In the genomic region with DNA sequence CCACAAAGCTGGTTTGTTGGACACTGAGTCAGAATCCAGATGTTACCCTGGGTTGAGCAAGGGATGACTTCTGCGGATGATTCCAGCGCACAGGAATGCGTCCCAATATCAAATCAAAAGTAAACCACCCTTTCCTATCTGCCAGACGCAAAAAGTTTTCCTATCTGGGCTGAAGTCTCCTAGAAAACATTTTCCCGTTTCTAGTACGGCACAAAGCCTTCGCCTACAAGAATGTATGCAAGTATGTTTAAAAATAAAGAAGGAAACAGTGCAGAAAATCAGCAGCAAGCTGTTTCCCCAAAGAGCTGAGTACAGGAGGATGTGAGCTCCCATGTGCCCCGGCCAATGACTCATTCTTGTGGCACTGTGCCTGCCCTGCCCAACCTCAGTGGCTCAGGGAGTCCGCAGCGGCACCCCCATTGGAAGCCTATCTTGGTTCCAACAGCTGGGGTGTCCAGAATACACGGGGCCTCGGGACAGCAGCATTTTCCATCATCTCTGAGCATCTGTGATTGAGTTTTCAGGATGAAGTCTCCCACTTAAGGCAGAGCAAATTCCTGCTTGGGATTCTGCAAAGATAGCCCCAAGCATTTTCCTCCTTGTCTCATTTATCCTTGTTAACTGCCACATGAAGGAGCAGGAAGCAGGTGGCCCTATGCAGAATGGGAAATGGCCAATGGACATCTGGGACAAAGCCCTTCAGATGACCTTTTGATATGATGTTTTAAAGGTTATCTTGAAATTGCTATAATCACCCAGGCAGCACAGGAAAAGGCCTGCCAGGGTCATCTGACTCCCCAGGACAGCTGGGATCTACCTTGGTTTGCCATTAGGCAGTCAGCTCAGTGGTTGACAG, we compare ENCODE assay signal across 12 cellular contexts. TPM values are rescaled to one million over a fixed set of nuclear protein-coding genes. Genes with fewer than 3 reads are reported as not detected.
DNase-seq lines count a peak whose midpoint lies in the region; ATAC-seq and TF ChIP-seq lines count a peak whose summit lies in the region.
"Had no signal": no experiment of that assay in that cellular context is flagged by ENCODE, and none has a peak within 500 bp of the region (broad histone marks: within the 10 kb centered on the region; RNA-seq: fewer than 3 reads in every experiment).

No MANE protein-coding gene starts in this region.

- no peak for TF ChIP-seq CTCF in heart right ventricle (IDR thresholded peaks at IDR 0.05)

- H3K36me3 Mint-ChIP-seq in stimulated activated naive B cell treated with anti-CD40 and anti-IgM and Interleukin-4, amounts not matched to agents 10 μg/mL and 1 μg/mL and 100 μg/mL, for 72 hours, result no peaks in the 10 kb centered on the region

- 21 to 46% methylated on average over 12 of the region's 12 CpGs for WGBS in heart right ventricle, 2 donors

- H3K9me3 ChIP-seq in heart right ventricle, result no peaks in the 10 kb centered on the region

- intact Hi-C loops in heart right ventricle (cut with DNase I), result no loop called here

- H3K4me3 ChIP-seq in heart right ventricle, result peak overlapping the region in 1 of 10 donors; percentile 1
- H3K4me3 ChIP-seq: K562 had no signal

- H3K27me3 Mint-ChIP-seq in stimulated activated naive B cell treated with anti-CD40 and anti-IgM and Interleukin-4, amounts not matched to agents 10 μg/mL and 1 μg/mL and 100 μg/mL, for 72 hours, result peaks cover 53 to 73% of the 10 kb centered on the region in 2 donors

- no peaks in the 10 kb centered on the region for H3K9me3 Mint-ChIP-seq in stimulated activated naive B cell treated with anti-CD40 and anti-IgM and Interleukin-4, amounts not matched to agents 10 μg/mL and 1 μg/mL and 100 μg/mL, for 72 hours

- in situ Hi-C loops in KBM-7 (cut with MboI; ENCODE audit: low pct_unique_long_range_greater_than_20kb, low sequenced_read_pairs), result no loop called here

- no peaks in the 10 kb centered on the region for H3K36me3 ChIP-seq in heart right ventricle

- no peak overlapping the region for H3K4me3 Mint-ChIP-seq in stimulated activated naive B cell treated with anti-CD40 and anti-IgM and Interleukin-4, amounts not matched to agents 10 μg/mL and 1 μg/mL and 100 μg/mL, for 72 hours

- ATAC-seq in heart right ventricle, result peak; percentile 49 to 71 (median 63)
- ATAC-seq in stimulated activated naive B cell treated with anti-CD40 and anti-IgM and Interleukin-4, amounts not matched to agents 10 μg/mL and 1 μg/mL and 100 μg/mL, for 72 hours (replicated peaks), result peak; percentile 56 to 61
- no peak for ATAC-seq in HG03342 (IDR thresholded peaks at IDR 0.05; ENCODE audit: unreplicated experiment)
- ATAC-seq in GM19035 (IDR thresholded peaks at IDR 0.05; ENCODE audit: unreplicated experiment), result no peak
- ATAC-seq: K562 had no signal

- H3K27me3 ChIP-seq in heart right ventricle, result peaks cover 0 to 5% (median 0%) of the 10 kb centered on the region in 7 donors

- peaks cover 19 to 31% of the 10 kb centered on the region in 2 donors for H3K4me1 Mint-ChIP-seq in stimulated activated naive B cell treated with anti-CD40 and anti-IgM and Interleukin-4, amounts not matched to agents 10 μg/mL and 1 μg/mL and 100 μg/mL, for 72 hours

- peak overlapping the region in 4 of 10 donors; percentile 9 to 56 (median 30) for H3K27ac ChIP-seq in heart right ventricle

- peaks cover 7 to 63% (median 38%) of the 10 kb centered on the region in 9 donors for H3K4me1 ChIP-seq in heart right ventricle

- H3K27ac Mint-ChIP-seq in stimulated activated naive B cell treated with anti-CD40 and anti-IgM and Interleukin-4, amounts not matched to agents 10 μg/mL and 1 μg/mL and 100 μg/mL, for 72 hours, result no peak overlapping the region

- DNase-seq in HCEC 1CT, result peak; percentile 89
- peak; percentile 73 for DNase-seq in UCSD-AML1 (lab: John Stamatoyannopoulos, UW; ENCODE audit: unreplicated experiment)
- DNase-seq in heart right ventricle, result peak; percentile 72 to 73
- DNase-seq in stimulated activated naive B cell treated with anti-CD40 and anti-IgM and Interleukin-4, amounts not matched to agents 10 μg/mL and 1 μg/mL and 100 μg/mL, for 72 hours, result no peak
- no peak for DNase-seq in KBM-7
- DNase-seq in iPS-NIHi11 (ENCODE audit: low spot score), result no peak
- DNase-seq: activated CD4-positive, CD25-positive, alpha-beta regulatory T cell treated with anti-CD3 and anti-CD28 coated beads, Interleukin-2, amount 50 U/mL, for 72 hours; stimulated activated CD4-positive, alpha-beta T cell treated with anti-CD3 and anti-CD28 coated beads, Interleukin-1b, Interleukin-23, amount 100 ng/mL, for 48 hours had no signal

RNA-seq across cellular contexts. Expression of a gene that starts 17.5 kb away (rescaled TPM):
- 10 to 100 TPM in 4 of 10 donors, 1 to 10 TPM in 6; 3.4 to 32.1 (median 8.9) TPM for total RNA-seq in heart right ventricle
- polyA plus RNA-seq in heart right ventricle, result 1 to 10 TPM; 1.2 to 2.6 TPM
- polyA plus RNA-seq: K562 had no signal

RNA-seq across cellular contexts. Expression of a gene that starts 34.1 kb away (rescaled TPM):
- total RNA-seq in heart right ventricle, result not detected
- polyA plus RNA-seq in heart right ventricle, result under 1 TPM in 1 of 2 donors, not detected in 1; 0.01 TPM
- total RNA-seq: epithelial cell of proximal tubule, K562 had no signal
- polyA plus RNA-seq: K562 had no signal

RNA-seq across cellular contexts. Expression of a gene that starts 41.5 kb away (rescaled TPM):
- under 1 TPM in 3 of 10 donors, not detected in 7; 0.07 to 0.14 (median 0.13) TPM for total RNA-seq in heart right ventricle
- polyA plus RNA-seq in heart right ventricle, result under 1 TPM; 0.01 to 0.29 TPM
- total RNA-seq: epithelial cell of proximal tubule, K562 had no signal
- polyA plus RNA-seq: K562 had no signal

Comparison
In these comparisons a context has a peak if more than half of its experiments do, and no peak if none do; other contexts are left out.
1. DNase-seq: peak in HCEC 1CT (single experiment), UCSD-AML1 (single experiment) and heart right ventricle (2 of 2); none in stimulated activated naive B cell treated with anti-CD40 and anti-IgM and Interleukin-4, amounts not matched to agents 10 μg/mL and 1 μg/mL and 100 μg/mL, for 72 hours (single experiment), KBM-7 (single experiment) and iPS-NIHi11 (single experiment).
2. ATAC-seq: peak in heart right ventricle (8 of 8) and stimulated activated naive B cell treated with anti-CD40 and anti-IgM and Interleukin-4, amounts not matched to agents 10 μg/mL and 1 μg/mL and 100 μg/mL, for 72 hours (2 of 2); none in HG03342 (single experiment) and GM19035 (single experiment).